In the genomic region with DNA sequence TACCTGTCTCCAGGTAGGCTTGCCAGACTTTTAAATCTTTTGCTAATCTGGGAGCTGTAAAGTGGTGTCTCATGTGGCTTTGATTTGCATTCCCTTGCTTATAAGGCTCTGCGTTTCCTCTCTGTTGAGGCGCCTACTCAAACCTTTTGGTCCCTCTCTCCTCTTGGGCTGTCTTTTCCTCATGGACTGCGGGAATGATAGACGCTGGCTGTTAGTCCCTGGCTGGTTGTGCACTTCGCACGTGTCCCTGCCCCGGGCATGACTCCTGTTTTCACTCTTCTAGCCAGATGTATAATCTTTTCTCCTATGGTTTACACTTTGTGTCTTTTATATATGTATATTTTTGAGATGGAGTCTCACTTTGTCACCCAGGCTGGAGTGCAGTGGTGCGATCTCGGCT, we compare ENCODE assay signal across 14 cellular contexts. TPM values are rescaled to one million over a fixed set of nuclear protein-coding genes. Genes with fewer than 3 reads are reported as not detected.
DNase-seq lines count a peak whose midpoint lies in the region; ATAC-seq and TF ChIP-seq lines count a peak whose summit lies in the region.
"Had no signal": no experiment of that assay in that cellular context is flagged by ENCODE, and none has a peak within 500 bp of the region (broad histone marks: within the 10 kb centered on the region; RNA-seq: fewer than 3 reads in every experiment).

No MANE protein-coding gene starts in this region.

- TF ChIP-seq EP300 in esophagus muscularis mucosa (IDR thresholded peaks at IDR 0.05) = no peak

- peaks cover 3% of the 10 kb centered on the region for H3K4me1 Mint-ChIP-seq in activated CD8-positive, alpha-beta memory T cell treated with anti-CD3 and anti-CD28 coated beads, Interleukin-2, amount 10 ng/mL, durations not matched to agents 7 days and 5 days

- H3K27me3 ChIP-seq in right atrium auricular region (no peaks in the 10 kb centered on the region), right cardiac atrium (ENCODE audit: control insufficient read depth, insufficient read depth) (no peaks in the 10 kb centered on the region), esophagus muscularis mucosa (no peaks in the 10 kb centered on the region)
- H3K27me3 ChIP-seq: BLaER1 treated with 17β-estradiol and CSF1 and Interleukin-3, amounts not matched to agents 10 nM and 100 nM had no signal

- peaks cover 7% of the 10 kb centered on the region for H3K27me3 Mint-ChIP-seq in activated CD8-positive, alpha-beta memory T cell treated with anti-CD3 and anti-CD28 coated beads, Interleukin-2, amount 10 ng/mL, durations not matched to agents 7 days and 5 days
- H3K27me3 Mint-ChIP-seq: CD4-positive, CD25-positive, alpha-beta regulatory T cell had no signal

- no peaks in the 10 kb centered on the region for H3K9me3 Mint-ChIP-seq in activated CD8-positive, alpha-beta memory T cell treated with anti-CD3 and anti-CD28 coated beads, Interleukin-2, amount 10 ng/mL, durations not matched to agents 7 days and 5 days (ENCODE audit: low read depth)
- H3K9me3 Mint-ChIP-seq: CD4-positive, CD25-positive, alpha-beta regulatory T cell had no signal

- H3K4me3 Mint-ChIP-seq in activated CD8-positive, alpha-beta memory T cell treated with anti-CD3 and anti-CD28 coated beads, Interleukin-2, amount 10 ng/mL, durations not matched to agents 7 days and 5 days = no peak overlapping the region
- H3K4me3 Mint-ChIP-seq: CD4-positive, CD25-positive, alpha-beta regulatory T cell had no signal

- peaks cover 0 to 4% of the 10 kb centered on the region in 2 donors for H3K4me1 ChIP-seq in right atrium auricular region
- no peaks in the 10 kb centered on the region for H3K4me1 ChIP-seq in right cardiac atrium (ENCODE audit: control insufficient read depth, insufficient read depth, low read length)
- peaks cover 0 to 27% (median 24%) of the 10 kb centered on the region in 4 donors for H3K4me1 ChIP-seq in esophagus muscularis mucosa
- H3K4me1 ChIP-seq: HAP-1 had no signal

- H3K9me3 ChIP-seq in right atrium auricular region (no peaks in the 10 kb centered on the region), right cardiac atrium (ENCODE audit: control insufficient read depth, low read length) (no peaks in the 10 kb centered on the region), esophagus muscularis mucosa (no peaks in the 10 kb centered on the region)
- H3K9me3 ChIP-seq: BLaER1 treated with 17β-estradiol and CSF1 and Interleukin-3, amounts not matched to agents 10 nM and 100 nM; HAP-1 had no signal

- no peak overlapping the region for H3K27ac Mint-ChIP-seq in activated CD8-positive, alpha-beta memory T cell treated with anti-CD3 and anti-CD28 coated beads, Interleukin-2, amount 10 ng/mL, durations not matched to agents 7 days and 5 days

- H3K36me3 ChIP-seq in right atrium auricular region = no peaks in the 10 kb centered on the region
- H3K36me3 ChIP-seq in esophagus muscularis mucosa = no peaks in the 10 kb centered on the region
- H3K36me3 ChIP-seq: HAP-1 had no signal

- H3K27ac ChIP-seq in right atrium auricular region (peak overlapping the region in 1 of 2 donors; percentile 14), right cardiac atrium (ENCODE audit: low read length) (no peak overlapping the region), esophagus muscularis mucosa (replicated peaks in 1 of 4) (no peak overlapping the region)

- CTCF ChIA-PET in activated CD8-positive, alpha-beta memory T cell treated with anti-CD3 and anti-CD28 coated beads, Interleukin-2, amount 10 ng/mL, durations not matched to agents 7 days and 5 days (lab: Charles Lee) = interaction anchor here (1.0 kb wide), 1 partner anchor 29 kb away, joined by 3 read pairs; no protein-coding TSS in a partner anchor

- H3K36me3 Mint-ChIP-seq in activated CD8-positive, alpha-beta memory T cell treated with anti-CD3 and anti-CD28 coated beads, Interleukin-2, amount 10 ng/mL, durations not matched to agents 7 days and 5 days = no peaks in the 10 kb centered on the region

- H3K4me3 ChIP-seq in right atrium auricular region (no peak overlapping the region), right cardiac atrium (ENCODE audit: low read length) (no peak overlapping the region), esophagus muscularis mucosa (no peak overlapping the region)
- H3K4me3 ChIP-seq: BLaER1 treated with 17β-estradiol and CSF1 and Interleukin-3, amounts not matched to agents 10 nM and 100 nM; GM12878; HAP-1 had no signal

- WGBS in right cardiac atrium = 89% methylated on average over 9 of the region's 9 CpGs
- WGBS in esophagus muscularis mucosa = 98% methylated on average over 9 of the region's 9 CpGs

- ATAC-seq in activated CD8-positive, alpha-beta memory T cell treated with anti-CD3 and anti-CD28 coated beads, Interleukin-2, amount 10 ng/mL, durations not matched to agents 7 days and 5 days = no peak
- ATAC-seq in right cardiac atrium (no peak), left colon (no peak), GM19452 (IDR thresholded peaks at IDR 0.05; ENCODE audit: unreplicated experiment) (no peak)
- ATAC-seq: GM12878 had no signal

- TF ChIP-seq CTCF in right atrium auricular region (IDR thresholded peaks at IDR 0.05) (no peak), esophagus muscularis mucosa (IDR thresholded peaks at IDR 0.05) (no peak)

- TF ChIP-seq POLR2A in esophagus muscularis mucosa (IDR thresholded peaks at IDR 0.05; ENCODE audit: low read depth) = no peak

- DNase-seq in activated CD8-positive, alpha-beta memory T cell treated with anti-CD3 and anti-CD28 coated beads, Interleukin-2, amount 10 ng/mL, durations not matched to agents 7 days and 5 days = peak; percentile 35
- no peak for DNase-seq in activated CD8-positive, alpha-beta memory T cell treated with anti-CD3 and anti-CD28 coated beads, Interleukin-2, amount 50 U/mL, for 4 hours
- DNase-seq in right atrium auricular region (ENCODE audit: low spot score) = peak; percentile 36
- DNase-seq in right cardiac atrium = no peak
- peak; percentile 74 for DNase-seq in esophagus muscularis mucosa (ENCODE audit: extremely low spot score)
- no peak for DNase-seq in left colon
- DNase-seq: ACHN; Calu3; CD4-positive, CD25-positive, alpha-beta regulatory T cell; DMS 273 treated with DMSO at 0.1 percent for 48 hours had no signal

- intact Hi-C loops in right cardiac atrium (cut with DNase I) = no loop called here
- intact Hi-C loops in esophagus muscularis mucosa (cut with DNase I) = no loop called here
- intact Hi-C loops in left colon (cut with DNase I, micrococcal nuclease) = no loop called here

RNA-seq across cellular contexts. Expression of a gene that starts 39.7 kb away (rescaled TPM):
- total RNA-seq in activated CD8-positive, alpha-beta memory T cell treated with anti-CD3 and anti-CD28 coated beads, Interleukin-2, amount 10 ng/mL, durations not matched to agents 7 days and 5 days = 1 to 10 TPM; 2.1 to 5.0 TPM
- total RNA-seq in right atrium auricular region = 1 to 10 TPM; 7.0 to 9.9 TPM
- 10 to 100 TPM; 11.6 to 18.2 (median 14.6) TPM for total RNA-seq in right cardiac atrium
- 20.8 TPM for polyA plus RNA-seq in right cardiac atrium
- total RNA-seq in esophagus muscularis mucosa = 10 to 100 TPM; 16.2 to 23.0 (median 19.2) TPM
- 10 to 100 TPM; 21.5 to 23.5 TPM for total RNA-seq in left colon

Comparison
In these comparisons a context has a peak if more than half of its experiments do, and no peak if none do; other contexts are left out.
1. DNase-seq: peak in activated CD8-positive, alpha-beta memory T cell treated with anti-CD3 and anti-CD28 coated beads, Interleukin-2, amount 10 ng/mL, durations not matched to agents 7 days and 5 days (single experiment), right atrium auricular region (single experiment) and esophagus muscularis mucosa (single experiment); none in activated CD8-positive, alpha-beta memory T cell treated with anti-CD3 and anti-CD28 coated beads, Interleukin-2, amount 50 U/mL, for 4 hours (single experiment), right cardiac atrium (0 of 3) and left colon (0 of 2).